ENCODE assay signal across 14 cellular contexts in the genomic region with DNA sequence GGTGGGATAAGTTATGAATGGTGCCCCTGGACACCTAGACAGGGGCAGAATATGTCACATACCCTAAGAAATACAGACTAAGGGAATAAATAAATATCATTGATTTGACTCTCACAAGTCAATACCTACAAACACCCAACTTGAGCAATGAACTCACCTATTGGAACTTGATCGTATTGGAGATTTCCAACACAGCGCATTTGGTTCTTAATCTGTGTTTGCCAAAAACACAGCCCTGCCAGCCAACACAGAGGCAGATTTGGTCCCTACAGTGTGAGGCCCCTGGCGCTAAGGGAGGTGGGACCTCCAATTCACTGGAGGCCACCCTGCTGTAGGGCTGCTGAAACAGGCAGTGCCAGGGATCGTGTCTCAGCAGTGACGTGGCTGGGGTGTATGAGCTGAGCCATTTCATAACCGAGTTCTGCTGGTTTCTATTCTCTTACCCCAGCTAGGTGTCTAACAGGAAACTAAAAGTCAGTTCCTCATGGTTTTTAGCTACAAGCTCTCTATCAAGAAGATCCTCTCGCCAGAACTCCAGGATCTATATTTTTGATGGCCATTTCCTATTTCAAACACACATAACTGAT.
A peak's percentile ranks its signal among the peaks of the same experiment; 100 is the strongest.
DNase-seq lines count a peak whose midpoint lies in the region; ATAC-seq and TF ChIP-seq lines count a peak whose summit lies in the region.
"Had no signal": no experiment of that assay in that cellular context is flagged by ENCODE, and none has a peak within 500 bp of the region (broad histone marks: within the 10 kb centered on the region; RNA-seq: fewer than 3 reads in every experiment).

No MANE protein-coding gene starts in this region.

- H3K27ac ChIP-seq in Karpas-422 (ENCODE audit: low read length): no peak overlapping the region
- H3K27ac ChIP-seq: breast epithelium had no signal

- no peaks in the 10 kb centered on the region for H3K9me3 Mint-ChIP-seq in activated CD8-positive, alpha-beta T cell treated with anti-CD3 and anti-CD28 coated beads for 36 hours
- H3K9me3 Mint-ChIP-seq in activated CD8-positive, alpha-beta T cell treated with anti-CD3 and anti-CD28 coated beads, Interleukin-2, amount 10 ng/mL, durations not matched to agents 7 days and 5 days (ENCODE audit: insufficient read depth): no peaks in the 10 kb centered on the region
- H3K9me3 Mint-ChIP-seq: activated B cell treated with CpG ODN at 0.5 μM for 24 hours; activated T-helper 2 cell treated with anti-CD3 and anti-CD28 coated beads, Interferon-gamma antibody, Interleukin-2, Interleukin-4, amounts not matched to agents 10 μg/mL and 5 μg/mL and 100 μg/mL, durations not matched to agents 14 hours and 24 hours and 36 hours had no signal

- H3K36me3 ChIP-seq in Karpas-422 (ENCODE audit: insufficient read depth, low read length): no peaks in the 10 kb centered on the region
- H3K36me3 ChIP-seq: breast epithelium had no signal

- no peaks in the 10 kb centered on the region for H3K4me1 ChIP-seq in Karpas-422 (ENCODE audit: low read length)

- H3K36me3 Mint-ChIP-seq in activated CD8-positive, alpha-beta T cell treated with anti-CD3 and anti-CD28 coated beads for 36 hours (ENCODE audit: low read depth): no peaks in the 10 kb centered on the region
- no peaks in the 10 kb centered on the region for H3K36me3 Mint-ChIP-seq in activated CD8-positive, alpha-beta T cell treated with anti-CD3 and anti-CD28 coated beads, Interleukin-2, amount 10 ng/mL, durations not matched to agents 7 days and 5 days (ENCODE audit: low read depth)

- intact Hi-C loops in activated CD8-positive, alpha-beta T cell treated with anti-CD3 and anti-CD28 coated beads for 36 hours (cut with micrococcal nuclease): no loop called here

- peak overlapping the region; percentile 33 for H3K27ac Mint-ChIP-seq in activated CD8-positive, alpha-beta T cell treated with anti-CD3 and anti-CD28 coated beads for 36 hours
- H3K27ac Mint-ChIP-seq in activated CD8-positive, alpha-beta T cell treated with anti-CD3 and anti-CD28 coated beads, Interleukin-2, amount 10 ng/mL, durations not matched to agents 7 days and 5 days: no peak overlapping the region
- H3K27ac Mint-ChIP-seq: activated B cell treated with CpG ODN at 0.5 μM for 24 hours; activated T-helper 2 cell treated with anti-CD3 and anti-CD28 coated beads, Interferon-gamma antibody, Interleukin-2, Interleukin-4, amounts not matched to agents 10 μg/mL and 5 μg/mL and 100 μg/mL, durations not matched to agents 14 hours and 24 hours and 36 hours had no signal

- H3K9me2 ChIP-seq in Karpas-422 (replicated peaks; ENCODE audit: insufficient read depth, low read length): no peaks in the 10 kb centered on the region

- no peak overlapping the region for H3K9ac ChIP-seq in Karpas-422 (ENCODE audit: low read length)

- H3K4me2 ChIP-seq in Karpas-422 (ENCODE audit: low read depth, low read length, poor library complexity, severe bottlenecking): no peak overlapping the region

- peak; percentile 67 for ATAC-seq in activated CD8-positive, alpha-beta T cell treated with anti-CD3 and anti-CD28 coated beads for 36 hours
- ATAC-seq in activated CD8-positive, alpha-beta T cell treated with anti-CD3 and anti-CD28 coated beads, Interleukin-2, amount 10 ng/mL, durations not matched to agents 7 days and 5 days: no peak
- ATAC-seq in GM19463 (IDR thresholded peaks at IDR 0.05; ENCODE audit: unreplicated experiment) (peak; percentile 91), HG03354 (IDR thresholded peaks at IDR 0.05; ENCODE audit: poor library complexity, severe bottlenecking, unreplicated experiment) (peak; percentile 62), left lobe of liver (peak; percentile 70), GM18505 (IDR thresholded peaks at IDR 0.05; ENCODE audit: unreplicated experiment) (no peak)
- ATAC-seq: left cardiac atrium had no signal

- CTCF ChIA-PET in activated CD8-positive, alpha-beta T cell treated with anti-CD3 and anti-CD28 coated beads for 36 hours (lab: Charles Lee): interaction anchor here (3.0 kb wide), 1 partner anchor 65 kb away, joined by 13 read pairs; no protein-coding TSS in a partner anchor
- CTCF ChIA-PET in activated CD8-positive, alpha-beta T cell treated with anti-CD3 and anti-CD28 coated beads, Interleukin-2, amount 10 ng/mL, durations not matched to agents 7 days and 5 days (lab: Charles Lee): interaction anchor here (0.8 to 1.0 kb wide), 2 partner anchors 26 to 497 kb away, joined by 4 read pairs; no protein-coding TSS in a partner anchor

- POLR2A ChIA-PET in activated CD8-positive, alpha-beta T cell treated with anti-CD3 and anti-CD28 coated beads for 36 hours (lab: Charles Lee): interaction anchor here (0.5 kb wide), 1 partner anchor 19 kb away, joined by 3 read pairs; no protein-coding TSS in a partner anchor
- POLR2A ChIA-PET in activated CD8-positive, alpha-beta T cell treated with anti-CD3 and anti-CD28 coated beads, Interleukin-2, amount 10 ng/mL, durations not matched to agents 7 days and 5 days (lab: Charles Lee): no interaction called here

- no peaks in the 10 kb centered on the region for H3K9me3 ChIP-seq in Karpas-422 (ENCODE audit: low read length)
- H3K9me3 ChIP-seq: breast epithelium had no signal

- no peaks in the 10 kb centered on the region for H3K27me3 Mint-ChIP-seq in activated CD8-positive, alpha-beta T cell treated with anti-CD3 and anti-CD28 coated beads for 36 hours
- peaks cover 2% of the 10 kb centered on the region for H3K27me3 Mint-ChIP-seq in activated CD8-positive, alpha-beta T cell treated with anti-CD3 and anti-CD28 coated beads, Interleukin-2, amount 10 ng/mL, durations not matched to agents 7 days and 5 days (ENCODE audit: low read depth)
- H3K27me3 Mint-ChIP-seq: activated B cell treated with CpG ODN at 0.5 μM for 24 hours had no signal

- no peak for TF ChIP-seq CTCF in activated CD8-positive, alpha-beta T cell treated with anti-CD3 and anti-CD28 coated beads for 36 hours (IDR thresholded peaks at IDR 0.05)

- no peak overlapping the region for H2AFZ ChIP-seq in Karpas-422 (ENCODE audit: low read length)

- H4K20me1 ChIP-seq in Karpas-422 (ENCODE audit: insufficient read depth, low read depth, low read length): no peaks in the 10 kb centered on the region

- peak; percentile 47 for DNase-seq in activated CD8-positive, alpha-beta T cell treated with anti-CD3 and anti-CD28 coated beads for 36 hours
- DNase-seq in activated CD8-positive, alpha-beta T cell treated with anti-CD3 and anti-CD28 coated beads, Interleukin-2, amount 10 ng/mL, durations not matched to agents 7 days and 5 days: no peak
- DNase-seq in left lobe of liver (ENCODE audit: low spot score) (peak; percentile 60), Karpas-422 (no peak), DMS153 (lab: John Stamatoyannopoulos, UW) (no peak)
- DNase-seq: ACHN, activated B cell treated with CpG ODN at 0.5 μM for 24 hours, left cardiac atrium, NCI-H526 treated with DMSO at 0.1 percent for 48 hours had no signal

- peaks cover 22% of the 10 kb centered on the region for H3K4me1 Mint-ChIP-seq in activated CD8-positive, alpha-beta T cell treated with anti-CD3 and anti-CD28 coated beads for 36 hours (ENCODE audit: low read depth)
- peaks cover 15% of the 10 kb centered on the region for H3K4me1 Mint-ChIP-seq in activated CD8-positive, alpha-beta T cell treated with anti-CD3 and anti-CD28 coated beads, Interleukin-2, amount 10 ng/mL, durations not matched to agents 7 days and 5 days (ENCODE audit: low read depth)
- H3K4me1 Mint-ChIP-seq: activated B cell treated with CpG ODN at 0.5 μM for 24 hours had no signal

- H3K79me2 ChIP-seq in Karpas-422 (ENCODE audit: low read length): no peaks in the 10 kb centered on the region

- no peak overlapping the region for H3K4me3 Mint-ChIP-seq in activated CD8-positive, alpha-beta T cell treated with anti-CD3 and anti-CD28 coated beads for 36 hours
- no peak overlapping the region for H3K4me3 Mint-ChIP-seq in activated CD8-positive, alpha-beta T cell treated with anti-CD3 and anti-CD28 coated beads, Interleukin-2, amount 10 ng/mL, durations not matched to agents 7 days and 5 days
- H3K4me3 Mint-ChIP-seq: activated B cell treated with CpG ODN at 0.5 μM for 24 hours had no signal

- no peaks in the 10 kb centered on the region for H3K27me3 ChIP-seq in Karpas-422 (ENCODE audit: low read length)
- H3K27me3 ChIP-seq: breast epithelium had no signal

- no peak for TF ChIP-seq POLR2A in GM18505 (IDR thresholded peaks at IDR 0.05; ENCODE audit: borderline replicate concordance, extremely low read depth, insufficient read depth, insufficient read length)

- no peak overlapping the region for H3K4me3 ChIP-seq in Karpas-422 (ENCODE audit: low read length)
- H3K4me3 ChIP-seq: breast epithelium had no signal

Comparison
In these comparisons a context has a peak if more than half of its experiments do, and no peak if none do; other contexts are left out.
1. ATAC-seq: peak in activated CD8-positive, alpha-beta T cell treated with anti-CD3 and anti-CD28 coated beads for 36 hours (single experiment), GM19463 (single experiment), HG03354 (single experiment) and left lobe of liver (single experiment); none in activated CD8-positive, alpha-beta T cell treated with anti-CD3 and anti-CD28 coated beads, Interleukin-2, amount 10 ng/mL, durations not matched to agents 7 days and 5 days (single experiment) and GM18505 (single experiment).
2. DNase-seq: peak in activated CD8-positive, alpha-beta T cell treated with anti-CD3 and anti-CD28 coated beads for 36 hours (single experiment) and left lobe of liver (single experiment); none in activated CD8-positive, alpha-beta T cell treated with anti-CD3 and anti-CD28 coated beads, Interleukin-2, amount 10 ng/mL, durations not matched to agents 7 days and 5 days (single experiment), Karpas-422 (single experiment) and DMS153 (single experiment).